In genomic region chr19:47920107-47920506, GRCh38 we compare ENCODE assay signal across 13 cellular contexts. TPM values are rescaled to one million over a fixed set of nuclear protein-coding genes. Genes with fewer than 3 reads are reported as not detected.
A peak's percentile ranks its signal among the peaks of the same experiment; 100 is the strongest.
DNase-seq lines count a peak whose midpoint lies in the region; ATAC-seq and TF ChIP-seq lines count a peak whose summit lies in the region.
"Not testable (repeated sequence)": the region's sequence is repeated elsewhere in the genome, so short reads cannot be mapped to it uniquely, and the experiment has no call there.
"Had no signal": no experiment of that assay in that cellular context is flagged by ENCODE, and none has a peak within 500 bp of the region (broad histone marks: within the 10 kb centered on the region; RNA-seq: fewer than 3 reads in every experiment).

No MANE protein-coding gene starts in this region.

- not testable (repeated sequence) for H3K27ac ChIP-seq in HEK293 (ENCODE audit: extremely low read depth, low read depth, low read length); gastroesophageal sphincter; lung (ENCODE audit: low read depth in 1 of 2, low read length in 1 of 2); thoracic aorta

- not testable (repeated sequence) for H3K27ac Mint-ChIP-seq in CD14-positive monocyte; MCF 10A (ENCODE audit: low read depth, unreplicated experiment); osteocyte (ENCODE audit: unreplicated experiment)

- not testable (repeated sequence) for H3K27me3 Mint-ChIP-seq in CD14-positive monocyte (ENCODE audit: low read depth in 3 of 3); MCF 10A (ENCODE audit: insufficient read depth, unreplicated experiment); osteocyte (ENCODE audit: unreplicated experiment)

- H3K4me3 ChIP-seq in HEK293 (ENCODE audit: low read depth, low read length); gastroesophageal sphincter; lung; thoracic aorta: not testable (repeated sequence)

- DNase-seq in CD14-positive monocyte (ENCODE audit: low spot score); MCF 10A (ENCODE audit: unreplicated experiment); lung (ENCODE audit: low spot score); osteocyte (ENCODE audit: extremely low spot score, unreplicated experiment); thoracic aorta (ENCODE audit: low spot score): not testable (repeated sequence)
- peak; percentile 98 for DNase-seq in activated CD4-positive, CD25-positive, alpha-beta regulatory T cell treated with anti-CD3 and anti-CD28 coated beads, Interleukin-2, amount 50 U/mL, for 72 hours

- not testable (repeated sequence) for H3K36me3 ChIP-seq in HEK293 (ENCODE audit: control insufficient read depth in 2 of 2, insufficient read depth in 1 of 2, low read length in 2 of 2); gastroesophageal sphincter; lung (ENCODE audit: control insufficient read depth in 2 of 2, insufficient read depth in 2 of 2, low read length in 2 of 2); thoracic aorta

- 0 to 1% methylated on average over 13 of the region's 15 CpGs for whole genome bisulfite sequencing in gastroesophageal sphincter (ENCODE audit: low coverage in 1 of 2), 2 donors
- 1 to 3% methylated on average over 10 of the region's 15 CpGs for WGBS in lung, 2 donors

- H3K4me3 Mint-ChIP-seq in CD14-positive monocyte; MCF 10A (ENCODE audit: unreplicated experiment); osteocyte (ENCODE audit: unreplicated experiment): not testable (repeated sequence)

- not testable (repeated sequence) for H3K4me1 ChIP-seq in HEK293 (ENCODE audit: control insufficient read depth, insufficient read depth, low read length); gastroesophageal sphincter; lung (ENCODE audit: control insufficient read depth in 2 of 2, insufficient read depth in 2 of 2, low read length in 2 of 2); thoracic aorta (ENCODE audit: control insufficient read depth in 1 of 2, low read depth in 2 of 2)

- not testable (repeated sequence) for BruUV-seq in MCF 10A (replicated peaks; lab: Mats Ljungman, UMichigan)

- not testable (repeated sequence) for H3K27me3 ChIP-seq in gastroesophageal sphincter; lung (ENCODE audit: control insufficient read depth, insufficient read depth); thoracic aorta (replicated peaks; ENCODE audit: insufficient read depth)

- POLR2A ChIA-PET in HEK293 (lab: Yijun Ruan, JAX); MCF 10A (lab: Yijun Ruan, JAX): not testable (repeated sequence)

- H3K4me1 Mint-ChIP-seq in CD14-positive monocyte; MCF 10A (ENCODE audit: insufficient read depth, unreplicated experiment); osteocyte (ENCODE audit: unreplicated experiment): not testable (repeated sequence)

- CTCF ChIA-PET in HEK293 (lab: Yijun Ruan, JAX); MCF 10A (lab: Yijun Ruan, JAX): not testable (repeated sequence)

- TF ChIP-seq EP300 in gastroesophageal sphincter (IDR thresholded peaks at IDR 0.05) = not testable (repeated sequence)

- H3K9me3 Mint-ChIP-seq in CD14-positive monocyte; MCF 10A (ENCODE audit: unreplicated experiment); osteocyte (ENCODE audit: unreplicated experiment): not testable (repeated sequence)

- not testable (repeated sequence) for H3K9me3 ChIP-seq in HEK293 (ENCODE audit: control insufficient read depth, insufficient read depth, low read depth, low read length); gastroesophageal sphincter; lung (ENCODE audit: control insufficient read depth in 2 of 2, insufficient read depth in 1 of 2, low read length in 1 of 2); thoracic aorta

- not testable (repeated sequence) for TF ChIP-seq POLR2A in gastroesophageal sphincter (IDR thresholded peaks at IDR 0.05)

- not testable (repeated sequence) for ATAC-seq in gastroesophageal sphincter; lung (ENCODE audit: insufficient read depth, low FRiP score); thoracic aorta (ENCODE audit: insufficient number of reproducible peaks, low FRiP score, low read depth)

- intact Hi-C loops in CD14-positive monocyte (cut with micrococcal nuclease); MCF 10A (cut with micrococcal nuclease): not testable (repeated sequence)

- TF ChIP-seq CTCF in CD14-positive monocyte (IDR thresholded peaks at IDR 0.05) (peak; percentile 57), MCF 10A (IDR thresholded peaks at IDR 0.05; ENCODE audit: unreplicated experiment) (peak; percentile 85), gastroesophageal sphincter (IDR thresholded peaks at IDR 0.05) (peak in 3 of 4 experiments; percentile 14 to 45 (median 39)), lung (IDR thresholded peaks at IDR 0.05; ENCODE audit: control extremely low read depth, extremely low read depth) (peak; percentile 50), osteocyte (IDR thresholded peaks at IDR 0.05) (peak; percentile 53), thoracic aorta (IDR thresholded peaks at IDR 0.05) (peak; percentile 58)
- not testable (repeated sequence) for TF ChIP-seq CTCF in HEK293 (tag by site-specific recombination; IDR thresholded peaks at IDR 0.05)

- not testable (repeated sequence) for H3K36me3 Mint-ChIP-seq in CD14-positive monocyte; MCF 10A (ENCODE audit: insufficient read depth, unreplicated experiment); osteocyte (ENCODE audit: unreplicated experiment)

TF ChIP-seq in HEK293, 187 proteins besides CTCF, POLR2A, EP300 and RAD21:
- peak; percentile 16; the same call in 1 of the 2 replicates for TF ChIP-seq ZNF654 (tag by site-specific recombination; IDR thresholded peaks at IDR 0.05; ENCODE audit: low read depth)

RNA-seq across cellular contexts. Expression of gene SULT2A1, which starts 34.0 kb away (rescaled TPM):
- polyA plus RNA-seq in CD14-positive monocyte (not detected), lung (under 1 TPM in 1 of 2 donors, not detected in 1; 0.01 TPM)
- total RNA-seq in MCF 10A (2022) (not detected in 2 replicates), gastroesophageal sphincter (not detected), lung (under 1 TPM in 1 of 2 donors, not detected in 1; 0.15 TPM), osteocyte (not detected in 2 replicates), thoracic aorta (not detected)
- total RNA-seq: cardiac muscle cell; H1; LHCN-M2; T-helper 2 cell treated with Interferon-gamma antibody and Interleukin-4, amounts not matched to agents 100 ng/mL and 5 ng/mL, for 36 hours had no signal
- polyA plus RNA-seq: H1, keratinocyte had no signal
